In the genomic region with DNA sequence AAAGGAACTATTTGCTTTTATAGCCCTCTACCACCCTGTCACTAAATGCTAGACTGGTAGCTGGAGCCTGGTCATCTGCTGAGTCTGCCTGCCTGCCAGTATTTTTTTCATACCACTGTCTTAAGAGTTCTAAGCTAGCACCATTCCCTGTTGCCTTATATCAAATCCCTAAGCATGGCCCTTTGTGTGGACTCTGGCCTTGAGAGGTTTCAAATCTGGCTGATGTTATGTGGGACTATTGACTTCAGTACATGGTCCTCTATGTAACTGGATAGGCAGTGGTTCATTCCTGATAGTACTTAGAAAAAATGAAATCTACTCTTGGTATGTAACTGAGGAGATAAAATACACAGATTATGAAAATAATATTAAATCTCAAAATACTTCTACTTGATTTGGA, we compare ENCODE assay signal across 19 cellular contexts.
DNase-seq lines count a peak whose midpoint lies in the region; ATAC-seq and TF ChIP-seq lines count a peak whose summit lies in the region.
"Had no signal": no experiment of that assay in that cellular context is flagged by ENCODE, and none has a peak within 500 bp of the region (broad histone marks: within the 10 kb centered on the region; RNA-seq: fewer than 3 reads in every experiment).

No MANE protein-coding gene starts in this region.

- no peak overlapping the region for H4K8ac ChIP-seq in IMR-90 (ENCODE audit: low read depth in 2 of 2, low read length in 2 of 2)

- H3K9me3 ChIP-seq in right cardiac atrium (ENCODE audit: control insufficient read depth, low read length), result no peaks in the 10 kb centered on the region
- H3K9me3 ChIP-seq in IMR-90 (ENCODE audit: control insufficient read depth, insufficient read depth, low read length), result no peaks in the 10 kb centered on the region
- H3K9me3 ChIP-seq: BLaER1 treated with 17β-estradiol and CSF1 and Interleukin-3, amounts not matched to agents 10 nM and 100 nM; Peyer's patch; SJSA1 had no signal

- H4K20me1 ChIP-seq in IMR-90 (ENCODE audit: insufficient read depth, low read length), result no peaks in the 10 kb centered on the region
- H4K20me1 ChIP-seq: BLaER1 treated with 17β-estradiol and CSF1 and Interleukin-3, amounts not matched to agents 10 nM and 100 nM had no signal

- no peak overlapping the region for H3K4me3 Mint-ChIP-seq in activated CD8-positive, alpha-beta T cell treated with anti-CD3 and anti-CD28 coated beads, Interleukin-2, amount 10 ng/mL, durations not matched to agents 7 days and 5 days
- H3K4me3 Mint-ChIP-seq: CD4-positive, alpha-beta memory T cell had no signal

- CTCF ChIA-PET in IMR-90 (lab: Yijun Ruan, JAX), result no interaction called here
- CTCF ChIA-PET in activated CD8-positive, alpha-beta T cell treated with anti-CD3 and anti-CD28 coated beads, Interleukin-2, amount 10 ng/mL, durations not matched to agents 7 days and 5 days (lab: Charles Lee), result no interaction called here

- no peaks in the 10 kb centered on the region for H3K4me1 Mint-ChIP-seq in activated CD8-positive, alpha-beta T cell treated with anti-CD3 and anti-CD28 coated beads, Interleukin-2, amount 10 ng/mL, durations not matched to agents 7 days and 5 days (ENCODE audit: low read depth)
- H3K4me1 Mint-ChIP-seq: CD4-positive, alpha-beta memory T cell had no signal

- no peak overlapping the region for H2BK5ac ChIP-seq in IMR-90 (ENCODE audit: low read depth, low read length, poor library complexity, severe bottlenecking)

- H3K4me2 ChIP-seq in IMR-90 (ENCODE audit: low read depth, low read length), result no peak overlapping the region
- H3K4me2 ChIP-seq: BLaER1 treated with 17β-estradiol and CSF1 and Interleukin-3, amounts not matched to agents 10 nM and 100 nM; KMS-11 had no signal

- 0 out of 3 replicates have a peak overlapping the region, but pooled peaks have one; percentile 27 for H2BK15ac ChIP-seq in IMR-90 (ENCODE audit: low read depth, low read length)

- no peak overlapping the region for H3K27ac Mint-ChIP-seq in activated CD8-positive, alpha-beta T cell treated with anti-CD3 and anti-CD28 coated beads, Interleukin-2, amount 10 ng/mL, durations not matched to agents 7 days and 5 days
- H3K27ac Mint-ChIP-seq: CD4-positive, alpha-beta memory T cell had no signal

- no peak for TF ChIP-seq POLR2A in IMR-90 (IDR thresholded peaks at IDR 0.05; ENCODE audit: low read depth, low read length)

- no peak overlapping the region for H3K9ac ChIP-seq in IMR-90 (ENCODE audit: low read depth, low read length)
- H3K9ac ChIP-seq: BLaER1 treated with 17β-estradiol and CSF1 and Interleukin-3, amounts not matched to agents 10 nM and 100 nM; KMS-11 had no signal

- H3K36me3 ChIP-seq in IMR-90 (ENCODE audit: control insufficient read depth, insufficient read depth, low read length), result no peaks in the 10 kb centered on the region
- H3K36me3 ChIP-seq: BLaER1 treated with 17β-estradiol and CSF1 and Interleukin-3, amounts not matched to agents 10 nM and 100 nM; Peyer's patch; SJSA1 had no signal

- H3K23ac ChIP-seq in IMR-90 (ENCODE audit: low read depth, low read length), result no peak overlapping the region

- no peak overlapping the region for H3K18ac ChIP-seq in IMR-90 (ENCODE audit: low read depth, low read length)

- H3K9me3 Mint-ChIP-seq in activated CD8-positive, alpha-beta T cell treated with anti-CD3 and anti-CD28 coated beads, Interleukin-2, amount 10 ng/mL, durations not matched to agents 7 days and 5 days (ENCODE audit: insufficient read depth), result no peaks in the 10 kb centered on the region

- H3K36me3 Mint-ChIP-seq in activated CD8-positive, alpha-beta T cell treated with anti-CD3 and anti-CD28 coated beads, Interleukin-2, amount 10 ng/mL, durations not matched to agents 7 days and 5 days (ENCODE audit: low read depth), result no peaks in the 10 kb centered on the region
- H3K36me3 Mint-ChIP-seq: CD4-positive, alpha-beta memory T cell had no signal

- H3K4me1 ChIP-seq in right cardiac atrium (ENCODE audit: control insufficient read depth, insufficient read depth, low read length) (peaks cover 9% of the 10 kb centered on the region), IMR-90 (ENCODE audit: control insufficient read depth, insufficient read depth, low read length) (peaks cover 5% of the 10 kb centered on the region)
- H3K4me1 ChIP-seq: Peyer's patch had no signal

- H2AFZ ChIP-seq in IMR-90 (replicated peaks; ENCODE audit: low read length, poor library complexity), result no peak overlapping the region

- H3K4me3 ChIP-seq in right cardiac atrium (ENCODE audit: low read length), result no peak overlapping the region
- no peak overlapping the region for H3K4me3 ChIP-seq in IMR-90 (ENCODE audit: insufficient read depth, low read depth, low read length)
- H3K4me3 ChIP-seq: BLaER1 treated with 17β-estradiol and CSF1 and Interleukin-3, amounts not matched to agents 10 nM and 100 nM; SJSA1 had no signal

- no peaks in the 10 kb centered on the region for H3K27me3 Mint-ChIP-seq in activated CD8-positive, alpha-beta T cell treated with anti-CD3 and anti-CD28 coated beads, Interleukin-2, amount 10 ng/mL, durations not matched to agents 7 days and 5 days (ENCODE audit: low read depth)
- H3K27me3 Mint-ChIP-seq: CD4-positive, alpha-beta memory T cell had no signal

- no peak overlapping the region for H3K56ac ChIP-seq in IMR-90 (ENCODE audit: extremely low read depth, insufficient read depth, low read length)

- no peak overlapping the region for H3K4ac ChIP-seq in IMR-90 (ENCODE audit: low read depth, low read length)

- in situ Hi-C loops in IMR-90 (cut with MboI; ENCODE audit: low sequenced_read_pairs), result no loop called here

- no peak overlapping the region for H4K91ac ChIP-seq in IMR-90 (ENCODE audit: insufficient read depth, low read depth, low read length)

- no peak overlapping the region for H3K14ac ChIP-seq in IMR-90 (replicated peaks; ENCODE audit: low read depth, low read length)

- H3K27me3 ChIP-seq in right cardiac atrium (ENCODE audit: control insufficient read depth, insufficient read depth) (no peaks in the 10 kb centered on the region), IMR-90 (ENCODE audit: control insufficient read depth, insufficient read depth, low read length) (no peaks in the 10 kb centered on the region)
- H3K27me3 ChIP-seq: BLaER1 treated with 17β-estradiol and CSF1 and Interleukin-3, amounts not matched to agents 10 nM and 100 nM; Peyer's patch; SJSA1 had no signal

- H3K27ac ChIP-seq in right cardiac atrium (ENCODE audit: low read length), result peak overlapping the region; percentile 88
- H3K27ac ChIP-seq in IMR-90 (ENCODE audit: insufficient read depth, low read length), result no peak overlapping the region
- H3K27ac ChIP-seq: BLaER1 treated with 17β-estradiol and CSF1 and Interleukin-3, amounts not matched to agents 10 nM and 100 nM; KMS-11; SJSA1 had no signal

- no peak overlapping the region for H2AK9ac ChIP-seq in IMR-90 (replicated peaks; ENCODE audit: low read depth, low read length, poor library complexity)

- DNase-seq in right cardiac atrium (no peak), Right ventricle myocardium inferior (ENCODE audit: missing footprints) (no peak), IMR-90 (no peak), left colon (no peak), cerebellar cortex (ENCODE audit: low spot score) (no peak), NAMALWA (ENCODE audit: low spot score) (no peak)
- DNase-seq in activated CD8-positive, alpha-beta T cell treated with anti-CD3 and anti-CD28 coated beads, Interleukin-2, amount 10 ng/mL, durations not matched to agents 7 days and 5 days, result no peak
- DNase-seq: ACHN; CD4-positive, alpha-beta memory T cell; NCI-H1694; NCI-H2081; NCI-H2171; NCI-H345; NCI-H524; NCI-H82; Peyer's patch had no signal

- no peak for TF ChIP-seq RAD21 in IMR-90 (IDR thresholded peaks at IDR 0.05; ENCODE audit: low read length)

- no peak for TF ChIP-seq CTCF in IMR-90 (conservative IDR thresholded peaks at IDR 0.05; ENCODE audit: low read depth, low read length)

- H2BK20ac ChIP-seq in IMR-90 (ENCODE audit: low read depth, low read length), result no peak overlapping the region

- H2BK120ac ChIP-seq in IMR-90 (ENCODE audit: low read depth, low read length), result no peak overlapping the region

- intact Hi-C loops in right cardiac atrium (cut with DNase I), result no loop called here
- intact Hi-C loops in Right ventricle myocardium inferior (cut with DNase I), result loop anchor here (2.0 kb wide), 1 partner anchor 50 kb away; no protein-coding TSS in a partner anchor
- intact Hi-C loops in IMR-90 (cut with micrococcal nuclease), result no loop called here
- intact Hi-C loops in left colon (cut with DNase I, micrococcal nuclease), result no loop called here

- no peak overlapping the region for H4K5ac ChIP-seq in IMR-90 (ENCODE audit: low read depth, low read length)

- POLR2A ChIA-PET in IMR-90 (lab: Charles Lee; ENCODE audit: unreplicated experiment), result no interaction called here
- POLR2A ChIA-PET in activated CD8-positive, alpha-beta T cell treated with anti-CD3 and anti-CD28 coated beads, Interleukin-2, amount 10 ng/mL, durations not matched to agents 7 days and 5 days (lab: Charles Lee), result no interaction called here

- BruUV-seq in IMR-90 (replicated peaks; lab: Mats Ljungman, UMichigan), result no TSS peak

- H2AK5ac ChIP-seq in IMR-90 (ENCODE audit: low read depth, low read length), result no peak overlapping the region

- no peaks in the 10 kb centered on the region for H3K79me1 ChIP-seq in IMR-90 (ENCODE audit: low read depth in 1 of 2, low read length in 2 of 2)

- dilution Hi-C loops in IMR-90 (cut with HindIII; ENCODE audit: low sequenced_read_pairs, unreplicated experiment), result no loop called here

- peaks cover 4% of the 10 kb centered on the region for H3K9me1 ChIP-seq in IMR-90 (ENCODE audit: insufficient read depth, low read length)

- ATAC-seq in right cardiac atrium (no peak), Right ventricle myocardium inferior (no peak), IMR-90 (ENCODE audit: low read depth) (no peak), left colon (peak; percentile 58)
- no peak for ATAC-seq in activated CD8-positive, alpha-beta T cell treated with anti-CD3 and anti-CD28 coated beads, Interleukin-2, amount 10 ng/mL, durations not matched to agents 7 days and 5 days

TF ChIP-seq in IMR-90, 13 proteins besides CTCF, POLR2A, EP300 and RAD21 (continues in another document):
- TF ChIP-seq FOS (IDR thresholded peaks at IDR 0.05; ENCODE audit: low read depth, low read length) (no peak), CHD1 (IDR thresholded peaks at IDR 0.05; ENCODE audit: low read depth, low read length) (no peak), RFX5 (IDR thresholded peaks at IDR 0.05; ENCODE audit: low read depth, low read length) (no peak), RCOR1 (IDR thresholded peaks at IDR 0.05; ENCODE audit: insufficient replicate concordance, low read length) (no peak), SMC3 (IDR thresholded peaks at IDR 0.05; ENCODE audit: low read depth, low read length) (no peak)
